ENCODE assay signal across 17 cellular contexts in genomic region chr1:19033926-19034680, GRCh38.
DNase-seq lines count a peak whose midpoint lies in the region; ATAC-seq and TF ChIP-seq lines count a peak whose summit lies in the region.
"Had no signal": no experiment of that assay in that cellular context is flagged by ENCODE, and none has a peak within 500 bp of the region (broad histone marks: within the 10 kb centered on the region; RNA-seq: fewer than 3 reads in every experiment).

No MANE protein-coding gene starts in this region.

- no peak overlapping the region for H3K23ac ChIP-seq in IMR-90 (ENCODE audit: low read depth, low read length)

- dilution Hi-C loops in IMR-90 (cut with HindIII; ENCODE audit: low sequenced_read_pairs, unreplicated experiment) = no loop called here

- TF ChIP-seq POLR2A in IMR-90 (IDR thresholded peaks at IDR 0.05; ENCODE audit: low read depth, low read length) = no peak

- no peak overlapping the region for H3K56ac ChIP-seq in IMR-90 (ENCODE audit: extremely low read depth, insufficient read depth, low read length)

- peak overlapping the region; percentile 95 for H2AK5ac ChIP-seq in IMR-90 (ENCODE audit: low read depth, low read length)

- peak overlapping the region; percentile 72 for H2AFZ ChIP-seq in IMR-90 (replicated peaks; ENCODE audit: low read length, poor library complexity)

- H3K9me3 ChIP-seq in IMR-90 (ENCODE audit: control insufficient read depth, insufficient read depth, low read length) = no peaks in the 10 kb centered on the region

- DNase-seq in EL (peak; percentile 87), IMR-90 (peak; percentile 56), ecto neural progenitor cell (ENCODE audit: low spot score) (peak; percentile 41), posterior vena cava (ENCODE audit: low spot score) (peak; percentile 73), endothelial cell (ENCODE audit: low spot score) (no peak), NCI-H2081 treated with DMSO at 0.1 percent for 48 hours (lab: John Stamatoyannopoulos, UW) (no peak), AML-193 (lab: John Stamatoyannopoulos, UW) (no peak), SHP77 (lab: John Stamatoyannopoulos, UW) (no peak)
- DNase-seq: CD4-positive, CD25-positive, alpha-beta regulatory T cell; effector memory CD8-positive, alpha-beta T cell; hypothalamus; NCI-H1694 treated with DMSO at 0.1 percent for 48 hours; NCI-H82; stimulated activated CD4-positive, alpha-beta T cell treated with anti-CD3 and anti-CD28 coated beads, Interleukin-2, amount 100 ng/mL, for 48 hours; stimulated activated naive B cell treated with anti-CD40 and anti-IgM and Interleukin-4, amounts not matched to agents 10 μg/mL and 1 μg/mL and 100 μg/mL, for 72 hours had no signal

- POLR2A ChIA-PET in IMR-90 (lab: Charles Lee; ENCODE audit: unreplicated experiment) = no interaction called here

- H3K27me3 ChIP-seq in IMR-90 (ENCODE audit: control insufficient read depth, insufficient read depth, low read length) = peaks cover 32% of the 10 kb centered on the region

- H3K9me1 ChIP-seq in IMR-90 (ENCODE audit: insufficient read depth, low read length) = peaks cover 5% of the 10 kb centered on the region

- CTCF ChIA-PET in IMR-90 (lab: Yijun Ruan, JAX) = no interaction called here

- intact Hi-C loops in IMR-90 (cut with micrococcal nuclease) (no loop called here), posterior vena cava (cut with DNase I) (no loop called here)

- H2BK5ac ChIP-seq in IMR-90 (ENCODE audit: low read depth, low read length, poor library complexity, severe bottlenecking) = no peak overlapping the region

- TF ChIP-seq RAD21 in IMR-90 (IDR thresholded peaks at IDR 0.05; ENCODE audit: low read length) = no peak

- peaks cover 3% of the 10 kb centered on the region for H3K27me3 Mint-ChIP-seq in endothelial cell (ENCODE audit: unreplicated experiment)

- peak; percentile 70 for ATAC-seq in IMR-90 (ENCODE audit: low read depth)
- ATAC-seq: effector memory CD8-positive, alpha-beta T cell; HepG2; stimulated activated naive B cell treated with anti-CD40 and anti-IgM and Interleukin-4, amounts not matched to agents 10 μg/mL and 1 μg/mL and 100 μg/mL, for 72 hours had no signal

- no peak overlapping the region for H3K4me3 ChIP-seq in IMR-90 (ENCODE audit: insufficient read depth, low read depth, low read length)

- no peak overlapping the region for H3K18ac ChIP-seq in IMR-90 (ENCODE audit: low read depth, low read length)

- H2BK15ac ChIP-seq in IMR-90 (ENCODE audit: low read depth, low read length) = peak overlapping the region; percentile 74; the same call in 2 of the 3 replicates

- in situ Hi-C loops in IMR-90 (cut with MboI; ENCODE audit: low sequenced_read_pairs) = no loop called here

- no peak overlapping the region for H3K9ac ChIP-seq in IMR-90 (ENCODE audit: low read depth, low read length)

- H3K79me1 ChIP-seq in IMR-90 (ENCODE audit: low read depth in 1 of 2, low read length in 2 of 2) = no peaks in the 10 kb centered on the region

- H2BK20ac ChIP-seq in IMR-90 (ENCODE audit: low read depth, low read length) = peak overlapping the region; percentile 88

- no peaks in the 10 kb centered on the region for H3K9me3 Mint-ChIP-seq in endothelial cell (ENCODE audit: unreplicated experiment)
- H3K9me3 Mint-ChIP-seq: effector memory CD8-positive, alpha-beta T cell; stimulated activated naive B cell treated with anti-CD40 and anti-IgM and Interleukin-4, amounts not matched to agents 10 μg/mL and 1 μg/mL and 100 μg/mL, for 72 hours had no signal

- BruUV-seq in IMR-90 (replicated peaks; lab: Mats Ljungman, UMichigan) = no TSS peak

- H3K4me1 Mint-ChIP-seq in endothelial cell (ENCODE audit: unreplicated experiment) = no peaks in the 10 kb centered on the region
- H3K4me1 Mint-ChIP-seq: stimulated activated naive B cell treated with anti-CD40 and anti-IgM and Interleukin-4, amounts not matched to agents 10 μg/mL and 1 μg/mL and 100 μg/mL, for 72 hours had no signal

- WGBS in IMR-90 (ENCODE audit: extremely low coverage in 2 of 2, insufficient read length in 1 of 2), 2 experiments = 95% methylated on average over 6 of the region's 22 CpGs; no CpG with 5 or more reads in 1 of the 2 experiments

- H2BK120ac ChIP-seq in IMR-90 (ENCODE audit: low read depth, low read length) = peak overlapping the region; percentile 93

- no peak for TF ChIP-seq CTCF in IMR-90 (conservative IDR thresholded peaks at IDR 0.05; ENCODE audit: low read depth, low read length)
- TF ChIP-seq CTCF in endothelial cell (IDR thresholded peaks at IDR 0.05; ENCODE audit: unreplicated experiment) = no peak

- H3K27ac ChIP-seq in IMR-90 (ENCODE audit: insufficient read depth, low read length) = no peak overlapping the region
- H3K27ac ChIP-seq: VCaP had no signal

- peak overlapping the region; percentile 67 for H4K91ac ChIP-seq in IMR-90 (ENCODE audit: insufficient read depth, low read depth, low read length)

- peak overlapping the region; percentile 81 for H2AK9ac ChIP-seq in IMR-90 (replicated peaks; ENCODE audit: low read depth, low read length, poor library complexity)

- no peaks in the 10 kb centered on the region for H3K36me3 Mint-ChIP-seq in endothelial cell (ENCODE audit: low read depth, unreplicated experiment)
- H3K36me3 Mint-ChIP-seq: CD4-positive, CD25-positive, alpha-beta regulatory T cell; stimulated activated naive B cell treated with anti-CD40 and anti-IgM and Interleukin-4, amounts not matched to agents 10 μg/mL and 1 μg/mL and 100 μg/mL, for 72 hours had no signal

- H4K5ac ChIP-seq in IMR-90 (ENCODE audit: low read depth, low read length) = no peak overlapping the region; the same call in 1 of the 2 replicates

- no peak overlapping the region for H3K27ac Mint-ChIP-seq in endothelial cell (ENCODE audit: unreplicated experiment)
- H3K27ac Mint-ChIP-seq: stimulated activated naive B cell treated with anti-CD40 and anti-IgM and Interleukin-4, amounts not matched to agents 10 μg/mL and 1 μg/mL and 100 μg/mL, for 72 hours had no signal

- H3K4ac ChIP-seq in IMR-90 (ENCODE audit: low read depth, low read length) = peak overlapping the region; percentile 82

- H3K4me1 ChIP-seq in IMR-90 (ENCODE audit: control insufficient read depth, insufficient read depth, low read length) = peaks cover 2% of the 10 kb centered on the region; the same call in 1 of the 2 replicates

- H3K4me3 Mint-ChIP-seq in endothelial cell (ENCODE audit: unreplicated experiment) = no peak overlapping the region
- H3K4me3 Mint-ChIP-seq: effector memory CD8-positive, alpha-beta T cell; stimulated activated naive B cell treated with anti-CD40 and anti-IgM and Interleukin-4, amounts not matched to agents 10 μg/mL and 1 μg/mL and 100 μg/mL, for 72 hours had no signal

- H4K20me1 ChIP-seq in IMR-90 (ENCODE audit: insufficient read depth, low read length) = no peaks in the 10 kb centered on the region

- no peaks in the 10 kb centered on the region for H3K36me3 ChIP-seq in IMR-90 (ENCODE audit: control insufficient read depth, insufficient read depth, low read length)

- no peak overlapping the region for H3K4me2 ChIP-seq in IMR-90 (ENCODE audit: low read depth, low read length)

- H4K8ac ChIP-seq in IMR-90 (ENCODE audit: low read depth in 2 of 2, low read length in 2 of 2) = peak overlapping the region; percentile 10 to 71; a peak in 3 of 4 replicates

- H3K14ac ChIP-seq in IMR-90 (replicated peaks; ENCODE audit: low read depth, low read length) = peak overlapping the region; percentile 70

TF ChIP-seq in IMR-90, 13 proteins besides CTCF, POLR2A, EP300 and RAD21:
- TF ChIP-seq MXI1 (IDR thresholded peaks at IDR 0.05; ENCODE audit: borderline replicate concordance, low read depth, low read length) = no peak
- TF ChIP-seq NFE2L2 (IDR thresholded peaks at IDR 0.05; ENCODE audit: low read depth, low read length) = no peak
- no peak for TF ChIP-seq RFX5 (IDR thresholded peaks at IDR 0.05; ENCODE audit: low read depth, low read length)
- no peak for TF ChIP-seq USF2 (IDR thresholded peaks at IDR 0.05; ENCODE audit: low read depth, low read length)
- peak; percentile 63; the same call in 1 of the 2 replicates for TF ChIP-seq MAZ (IDR thresholded peaks at IDR 0.05; ENCODE audit: borderline replicate concordance, low read depth, low read length)
- TF ChIP-seq RCOR1 (IDR thresholded peaks at IDR 0.05; ENCODE audit: insufficient replicate concordance, low read length) = no peak
- no peak for TF ChIP-seq SMC3 (IDR thresholded peaks at IDR 0.05; ENCODE audit: low read depth, low read length)
- no peak for TF ChIP-seq CEBPB (IDR thresholded peaks at IDR 0.05; ENCODE audit: low read depth, low read length)

Comparison
In these comparisons a context has a peak if more than half of its experiments do, and no peak if none do; other contexts are left out.
1. DNase-seq: peak in EL (single experiment), IMR-90 (single experiment), ecto neural progenitor cell (single experiment) and posterior vena cava (single experiment); none in endothelial cell (single experiment), NCI-H2081 treated with DMSO at 0.1 percent for 48 hours (single experiment), AML-193 (0 of 2) and SHP77 (0 of 2).